Comparison of ENCODE assay signal across 15 cellular contexts in genomic region chr6:150314230-150315188, GRCh38. TPM values are rescaled to one million over a fixed set of nuclear protein-coding genes. Genes with fewer than 3 reads are reported as not detected.
A peak's percentile ranks its signal among the peaks of the same experiment; 100 is the strongest.
DNase-seq lines count a peak whose midpoint lies in the region; ATAC-seq and TF ChIP-seq lines count a peak whose summit lies in the region.
"Had no signal": no experiment of that assay in that cellular context is flagged by ENCODE, and none has a peak within 500 bp of the region (broad histone marks: within the 10 kb centered on the region; RNA-seq: fewer than 3 reads in every experiment).

No MANE protein-coding gene starts in this region.

- no peak overlapping the region for H3K9ac ChIP-seq in colonic mucosa (ENCODE audit: low read depth in 2 of 2, low read length in 2 of 2)

- in situ Hi-C loops in brain microvascular endothelial cell (cut with HindIII; ENCODE audit: low pct_ligation_motif_present, low sequenced_read_pairs): no loop called here

- TF ChIP-seq CTCF in left lung (IDR thresholded peaks at IDR 0.05) (no peak), colonic mucosa (IDR thresholded peaks at IDR 0.05) (no peak), brain microvascular endothelial cell (IDR thresholded peaks at IDR 0.05; ENCODE audit: low read depth, low read length, missing control alignments) (no peak)

- intact Hi-C loops in left lung (cut with DNase I): no loop called here
- intact Hi-C loops in colonic mucosa (cut with DNase I): no loop called here

- no peaks in the 10 kb centered on the region for H3K27me3 ChIP-seq in left lung
- H3K27me3 ChIP-seq in colonic mucosa: no peaks in the 10 kb centered on the region
- H3K27me3 ChIP-seq in brain microvascular endothelial cell (replicated peaks): no peaks in the 10 kb centered on the region

- H3K4me3 ChIP-seq in left lung (no peak overlapping the region), colonic mucosa (no peak overlapping the region), brain microvascular endothelial cell (ENCODE audit: low read depth, low read length) (no peak overlapping the region)
- H3K4me3 ChIP-seq: GM12878, PC-9 had no signal

- peak; percentile 34 for ATAC-seq in left lung
- ATAC-seq: GM12878 had no signal

- H3K36me3 ChIP-seq in left lung (no peaks in the 10 kb centered on the region), colonic mucosa (no peaks in the 10 kb centered on the region), brain microvascular endothelial cell (replicated peaks) (no peaks in the 10 kb centered on the region)

- no peaks in the 10 kb centered on the region for H3K4me1 ChIP-seq in left lung
- no peaks in the 10 kb centered on the region for H3K4me1 ChIP-seq in colonic mucosa

- DNase-seq in DMS 273 (lab: John Stamatoyannopoulos, UW; ENCODE audit: unreplicated experiment) (peak; percentile 46), DMS 273 treated with DMSO at 0.1 percent for 48 hours (lab: John Stamatoyannopoulos, UW) (no peak), NCI-H128 (lab: John Stamatoyannopoulos, UW; ENCODE audit: unreplicated experiment) (peak; percentile 22), NCI-H2171 (lab: John Stamatoyannopoulos, UW) (peak; percentile 74), left lung (no peak), NCI-H2081 treated with DMSO at 0.1 percent for 48 hours (lab: John Stamatoyannopoulos, UW) (no peak), colonic mucosa (no peak), brain microvascular endothelial cell (no peak)
- DNase-seq: DMS53, H9, NCI-H774, PC-9 had no signal

- H3K9me3 ChIP-seq in left lung (no peaks in the 10 kb centered on the region), colonic mucosa (no peaks in the 10 kb centered on the region)

- H3K27ac ChIP-seq in left lung (no peak overlapping the region), colonic mucosa (no peak overlapping the region), brain microvascular endothelial cell (no peak overlapping the region)
- H3K27ac ChIP-seq: 22Rv1, PC-9 had no signal

RNA-seq across cellular contexts. Expression of gene IYD, which starts 54.3 kb away (rescaled TPM):
- total RNA-seq in left lung: 1 to 10 TPM; 1.3 to 7.7 TPM
- total RNA-seq in colonic mucosa: 10 to 100 TPM in 1 of 2 donors, 1 to 10 TPM in 1; 8.7 to 10.4 TPM
- total RNA-seq: G401, GM12878, H9, PC-9 had no signal

Comparison
In these comparisons a context has a peak if more than half of its experiments do, and no peak if none do; other contexts are left out.
1. DNase-seq: peak in DMS 273 (single experiment), NCI-H128 (single experiment) and NCI-H2171 (single experiment); none in DMS 273 treated with DMSO at 0.1 percent for 48 hours (single experiment), left lung (0 of 2), NCI-H2081 treated with DMSO at 0.1 percent for 48 hours (single experiment), colonic mucosa (single experiment) and brain microvascular endothelial cell (single experiment).